Comparison of ENCODE assay signal across 8 cellular contexts in genomic region chr2:234288974-234289455, GRCh38.
DNase-seq lines count a peak whose midpoint lies in the region; ATAC-seq and TF ChIP-seq lines count a peak whose summit lies in the region.

No MANE protein-coding gene starts in this region.

- no peak overlapping the region for H3K4me2 ChIP-seq in Loucy (ENCODE audit: low read depth, low read length, poor library complexity, severe bottlenecking)

- in situ Hi-C loops in astrocyte of the cerebellum (cut with HindIII; ENCODE audit: low sequenced_read_pairs) = no loop called here

- ATAC-seq in T-cell (replicated peaks in 1 of 4) (peak in 1 of 4 experiments; percentile 1), GM19452 (IDR thresholded peaks at IDR 0.05; ENCODE audit: unreplicated experiment) (no peak), HG02763 (IDR thresholded peaks at IDR 0.05; ENCODE audit: unreplicated experiment) (no peak)

- no peaks in the 10 kb centered on the region for H3K9me3 ChIP-seq in Loucy (ENCODE audit: insufficient read depth, low read depth, low read length)

- no peaks in the 10 kb centered on the region for H3K9me3 Mint-ChIP-seq in T-cell

- POLR2A ChIA-PET in T-cell (lab: Charles Lee) = interaction anchor here in 1 of 2 donors (0.6 to 5.3 kb wide), 6 partner anchors 134 to 208 kb away, joined by 3 to 53 read pairs (median 6); partner anchors contain the start of gene ARL4C

- peaks cover 25% of the 10 kb centered on the region for H3F3A ChIP-seq in Loucy (ENCODE audit: low read depth)

- TF ChIP-seq CTCF in Loucy (conservative IDR thresholded peaks at IDR 0.05; ENCODE audit: low read length) = peak; percentile 97
- peak; percentile 71 for TF ChIP-seq CTCF in astrocyte of the cerebellum (IDR thresholded peaks at IDR 0.05; ENCODE audit: low read depth, low read length, missing control alignments)

- peaks cover 68 to 80% (median 74%) of the 10 kb centered on the region in 3 donors for H3K4me1 Mint-ChIP-seq in T-cell

- no peaks in the 10 kb centered on the region for H3K27me3 Mint-ChIP-seq in T-cell

- peak overlapping the region in 1 of 3 donors; percentile 75 for H3K4me3 Mint-ChIP-seq in T-cell

- H3K4me3 ChIP-seq in Loucy (ENCODE audit: low read length, poor library complexity, severe bottlenecking) (no peak overlapping the region), astrocyte of the cerebellum (ENCODE audit: low read depth, low read length) (no peak overlapping the region)

- H3K9me2 ChIP-seq in Loucy (replicated peaks; ENCODE audit: low read depth, low read length) = no peaks in the 10 kb centered on the region

- no peak overlapping the region for H2AFZ ChIP-seq in Loucy (ENCODE audit: low read length)

- peak overlapping the region; percentile 67 for H3K9ac ChIP-seq in Loucy (ENCODE audit: low read depth, low read length, poor library complexity, severe bottlenecking)

- no peaks in the 10 kb centered on the region for H3K79me2 ChIP-seq in Loucy (ENCODE audit: insufficient read depth, low read length)

- H3K36me3 ChIP-seq in Loucy (ENCODE audit: insufficient read depth, low read length) = no peaks in the 10 kb centered on the region

- H3K27ac Mint-ChIP-seq in T-cell = peak overlapping the region; percentile 91 to 99

- H3K27me3 ChIP-seq in Loucy (ENCODE audit: insufficient read depth, low read length, poor library complexity, severe bottlenecking) = no peaks in the 10 kb centered on the region

- no peaks in the 10 kb centered on the region for H4K20me1 ChIP-seq in Loucy (ENCODE audit: insufficient read depth, low read length, poor library complexity, severe bottlenecking)

- H3K4me1 ChIP-seq in Loucy (ENCODE audit: insufficient read depth, low read length, poor library complexity, severe bottlenecking) = peaks cover 49% of the 10 kb centered on the region

- H3K36me3 Mint-ChIP-seq in T-cell = no peaks in the 10 kb centered on the region

- CTCF ChIA-PET in T-cell (lab: Charles Lee) = interaction anchor here (0.7 to 5.1 kb wide), 16 partner anchors 9 to 256 kb away, joined by 3 to 22 read pairs (median 5); partner anchors contain the start of gene ARL4C (in 1 of the 2)

- peak; percentile 81 for DNase-seq in Daoy (ENCODE audit: low read depth)
- peak; percentile 53 to 78 (median 70) for DNase-seq in T-cell
- no peak for DNase-seq in astrocyte of the cerebellum (ENCODE audit: low read depth)
- peak; percentile 63 for DNase-seq in inferior parietal cortex (ENCODE audit: extremely low spot score)
- peak; percentile 63 for DNase-seq in stimulated activated CD4-positive, alpha-beta T cell treated with anti-CD3 and anti-CD28 coated beads, Interleukin-2, amount 100 ng/mL, for 4 hours (ENCODE audit: low read depth)
